ENCODE assay signal across 1 cellular context in the genomic region with DNA sequence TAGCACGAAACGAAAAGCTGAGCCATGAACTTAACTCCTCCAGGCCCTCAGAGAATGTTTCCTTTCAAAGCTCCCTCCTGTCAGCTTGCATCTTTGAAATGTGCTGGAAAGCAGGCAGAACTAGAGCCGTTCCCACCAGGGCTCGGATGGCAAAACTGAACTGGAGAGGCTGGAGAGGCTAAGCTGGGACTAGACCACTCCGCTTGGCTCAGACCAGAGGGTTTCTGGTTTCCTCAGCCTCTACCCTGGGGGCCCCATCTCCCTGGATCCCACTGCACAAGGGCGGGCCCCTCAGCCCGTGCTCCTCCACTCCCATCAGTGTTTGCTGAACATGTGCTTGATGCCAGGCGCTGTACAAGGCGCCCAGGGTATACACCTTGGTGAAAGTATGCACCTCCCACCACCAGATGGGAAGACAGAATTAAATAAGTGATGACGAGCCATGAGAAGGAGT.
TF ChIP-seq lines count a peak whose summit lies in the region.

No MANE protein-coding gene starts in this region.

TF ChIP-seq in IMR-90, 13 proteins besides CTCF, POLR2A, EP300 and RAD21:
- TF ChIP-seq MXI1 (IDR thresholded peaks at IDR 0.05; ENCODE audit: borderline replicate concordance, low read depth, low read length), result no peak
- TF ChIP-seq MAFK (IDR thresholded peaks at IDR 0.05; ENCODE audit: low read depth, low read length), result no peak
- no peak for TF ChIP-seq FOS (IDR thresholded peaks at IDR 0.05; ENCODE audit: low read depth, low read length)
- no peak for TF ChIP-seq RCOR1 (IDR thresholded peaks at IDR 0.05; ENCODE audit: insufficient replicate concordance, low read length)
- no peak for TF ChIP-seq BHLHE40 (IDR thresholded peaks at IDR 0.05; ENCODE audit: low read depth, low read length)
- no peak for TF ChIP-seq RFX5 (IDR thresholded peaks at IDR 0.05; ENCODE audit: low read depth, low read length)
- no peak for TF ChIP-seq CHD1 (IDR thresholded peaks at IDR 0.05; ENCODE audit: low read depth, low read length)
- TF ChIP-seq, protein P1, sequence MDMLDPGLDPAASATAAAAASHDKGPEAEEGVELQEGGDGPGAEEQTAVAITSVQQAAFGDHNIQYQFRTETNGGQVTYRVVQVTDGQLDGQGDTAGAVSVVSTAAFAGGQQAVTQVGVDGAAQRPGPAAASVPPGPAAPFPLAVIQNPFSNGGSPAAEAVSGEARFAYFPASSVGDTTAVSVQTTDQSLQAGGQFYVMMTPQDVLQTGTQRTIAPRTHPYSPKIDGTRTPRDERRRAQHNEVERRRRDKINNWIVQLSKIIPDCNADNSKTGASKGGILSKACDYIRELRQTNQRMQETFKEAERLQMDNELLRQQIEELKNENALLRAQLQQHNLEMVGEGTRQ (IDR thresholded peaks at IDR 0.05; ENCODE audit: low read depth, low read length), result no peak
- no peak for TF ChIP-seq MAZ (IDR thresholded peaks at IDR 0.05; ENCODE audit: borderline replicate concordance, low read depth, low read length)
- TF ChIP-seq CEBPB (IDR thresholded peaks at IDR 0.05; ENCODE audit: low read depth, low read length), result no peak
- TF ChIP-seq, protein P2, sequence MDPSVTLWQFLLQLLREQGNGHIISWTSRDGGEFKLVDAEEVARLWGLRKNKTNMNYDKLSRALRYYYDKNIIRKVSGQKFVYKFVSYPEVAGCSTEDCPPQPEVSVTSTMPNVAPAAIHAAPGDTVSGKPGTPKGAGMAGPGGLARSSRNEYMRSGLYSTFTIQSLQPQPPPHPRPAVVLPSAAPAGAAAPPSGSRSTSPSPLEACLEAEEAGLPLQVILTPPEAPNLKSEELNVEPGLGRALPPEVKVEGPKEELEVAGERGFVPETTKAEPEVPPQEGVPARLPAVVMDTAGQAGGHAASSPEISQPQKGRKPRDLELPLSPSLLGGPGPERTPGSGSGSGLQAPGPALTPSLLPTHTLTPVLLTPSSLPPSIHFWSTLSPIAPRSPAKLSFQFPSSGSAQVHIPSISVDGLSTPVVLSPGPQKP (IDR thresholded peaks at IDR 0.05; ENCODE audit: borderline replicate concordance, low read depth, low read length), result no peak
- TF ChIP-seq NFE2L2 (IDR thresholded peaks at IDR 0.05; ENCODE audit: low read depth, low read length), result no peak
- no peak for TF ChIP-seq SMC3 (IDR thresholded peaks at IDR 0.05; ENCODE audit: low read depth, low read length)
